ENCODE assay signal across 37 cellular contexts in genomic region chr2:206665251-206665650, GRCh38. TPM values are rescaled to one million over a fixed set of nuclear protein-coding genes. Genes with fewer than 3 reads are reported as not detected.
"Had no signal": no experiment of that assay in that cellular context is flagged by ENCODE, and none has a peak within 500 bp of the region (broad histone marks: within the 10 kb centered on the region; RNA-seq: fewer than 3 reads in every experiment).

No MANE protein-coding gene starts in this region.

- H3K27ac Mint-ChIP-seq: activated CD4-positive, alpha-beta memory T cell treated with anti-CD3 and anti-CD28 coated beads for 36 hours; activated CD4-positive, alpha-beta T cell treated with anti-CD3 and anti-CD28 coated beads for 36 hours; activated CD4-positive, alpha-beta T cell treated with anti-CD3 and anti-CD28 coated beads, Interleukin-2, amount 10 ng/mL, durations not matched to agents 24 days and 14 days; activated CD8-positive, alpha-beta memory T cell treated with anti-CD3 and anti-CD28 coated beads, Interleukin-2, amount 10 ng/mL, durations not matched to agents 7 days and 5 days; activated CD8-positive, alpha-beta T cell treated with anti-CD3 and anti-CD28 coated beads, Interleukin-2, amount 10 ng/mL, durations not matched to agents 7 days and 5 days; activated naive CD8-positive, alpha-beta T cell; effector memory CD8-positive, alpha-beta T cell had no signal

- H3K4me1 Mint-ChIP-seq: activated CD4-positive, alpha-beta T cell treated with anti-CD3 and anti-CD28 coated beads for 36 hours; activated CD4-positive, alpha-beta T cell treated with anti-CD3 and anti-CD28 coated beads, Interleukin-2, amount 10 ng/mL, durations not matched to agents 24 days and 14 days; activated CD8-positive, alpha-beta memory T cell treated with anti-CD3 and anti-CD28 coated beads, Interleukin-2, amount 10 ng/mL, durations not matched to agents 7 days and 5 days; central memory CD8-positive, alpha-beta T cell had no signal

- H3K9me3 Mint-ChIP-seq: activated CD4-positive, alpha-beta memory T cell treated with anti-CD3 and anti-CD28 coated beads for 36 hours; activated CD4-positive, alpha-beta T cell treated with anti-CD3 and anti-CD28 coated beads, Interleukin-2, amount 10 ng/mL, durations not matched to agents 24 days and 14 days; central memory CD8-positive, alpha-beta T cell; effector memory CD8-positive, alpha-beta T cell had no signal

- H3K4me3 Mint-ChIP-seq: activated CD4-positive, alpha-beta memory T cell treated with anti-CD3 and anti-CD28 coated beads for 36 hours; activated CD4-positive, alpha-beta T cell treated with anti-CD3 and anti-CD28 coated beads for 36 hours; activated CD4-positive, alpha-beta T cell treated with anti-CD3 and anti-CD28 coated beads, Interleukin-2, amount 10 ng/mL, durations not matched to agents 24 days and 14 days; activated CD8-positive, alpha-beta memory T cell treated with anti-CD3 and anti-CD28 coated beads, Interleukin-2, amount 10 ng/mL, durations not matched to agents 7 days and 5 days; activated CD8-positive, alpha-beta T cell treated with anti-CD3 and anti-CD28 coated beads, Interleukin-2, amount 10 ng/mL, durations not matched to agents 7 days and 5 days; activated naive CD8-positive, alpha-beta T cell; central memory CD8-positive, alpha-beta T cell; effector memory CD8-positive, alpha-beta T cell had no signal

- H3K36me3 Mint-ChIP-seq: activated CD4-positive, alpha-beta memory T cell treated with anti-CD3 and anti-CD28 coated beads for 36 hours; activated CD8-positive, alpha-beta memory T cell treated with anti-CD3 and anti-CD28 coated beads, Interleukin-2, amount 10 ng/mL, durations not matched to agents 7 days and 5 days; activated naive CD8-positive, alpha-beta T cell had no signal

- DNase-seq: activated CD4-positive, alpha-beta memory T cell treated with anti-CD3 and anti-CD28 coated beads for 36 hours; activated CD4-positive, alpha-beta T cell treated with anti-CD3 and anti-CD28 coated beads for 36 hours; activated CD4-positive, alpha-beta T cell treated with anti-CD3 and anti-CD28 coated beads, Interleukin-2, amount 10 ng/mL, durations not matched to agents 24 days and 14 days; activated CD4-positive, CD25-positive, alpha-beta regulatory T cell; activated CD4-positive, CD25-positive, alpha-beta regulatory T cell treated with anti-CD3 and anti-CD28 coated beads, Interleukin-2, amount 50 U/mL, for 72 hours; activated CD8-positive, alpha-beta memory T cell treated with anti-CD3 and anti-CD28 coated beads, Interleukin-2, amount 10 ng/mL, durations not matched to agents 7 days and 5 days; activated CD8-positive, alpha-beta memory T cell treated with anti-CD3 and anti-CD28 coated beads, Interleukin-2, amount 50 U/mL, for 4 hours; activated CD8-positive, alpha-beta T cell treated with anti-CD3 and anti-CD28 coated beads, Interleukin-2, amount 10 ng/mL, durations not matched to agents 7 days and 5 days; activated gamma-delta T cell; activated naive CD4-positive, alpha-beta T cell treated with anti-CD3 and anti-CD28 coated beads, Interleukin-2, amount 50 U/mL, for 16 hours; activated naive CD4-positive, alpha-beta T cell treated with Interleukin-2 at 50 U/mL for 16 hours; activated T-cell treated with anti-CD3 and anti-CD28 coated beads, Interleukin-2, amount 50 U/mL, for 1 hour; activated T-cell treated with anti-CD3 and anti-CD28 coated beads, Interleukin-2, amount 50 U/mL, for 48 hours; amniotic stem cell; anterior cingulate cortex; brain microvascular endothelial cell; cortex of kidney; dermis blood vessel endothelial cell; effector CD4-positive, alpha-beta T cell; effector memory CD8-positive, alpha-beta T cell; esophagus squamous epithelium; foreskin melanocyte; glutamatergic neuron; heart left ventricle; T-helper 2 cell; WERI-Rb-1 had no signal

- FAIRE-seq: astrocyte, bronchial epithelial cell, endothelial cell of umbilical vein had no signal

RNA-seq across cellular contexts. Expression of gene FAM237A, which starts 23.0 kb away (rescaled TPM):
- total RNA-seq: activated CD4-positive, alpha-beta memory T cell treated with anti-CD3 and anti-CD28 coated beads for 36 hours; activated CD4-positive, alpha-beta T cell treated with anti-CD3 and anti-CD28 coated beads for 36 hours; activated CD4-positive, alpha-beta T cell treated with anti-CD3 and anti-CD28 coated beads, Interleukin-2, amount 10 ng/mL, durations not matched to agents 24 days and 14 days; activated CD8-positive, alpha-beta memory T cell treated with anti-CD3 and anti-CD28 coated beads for 36 hours; activated CD8-positive, alpha-beta memory T cell treated with anti-CD3 and anti-CD28 coated beads, Interleukin-2, amount 10 ng/mL, durations not matched to agents 7 days and 5 days; activated CD8-positive, alpha-beta T cell treated with anti-CD3 and anti-CD28 coated beads, Interleukin-2, amount 10 ng/mL, durations not matched to agents 7 days and 5 days; astrocyte; bronchial epithelial cell; cerebellum; dermis blood vessel endothelial cell; endothelial cell of umbilical vein; esophagus squamous epithelium; fibroblast of lung; fibroblast of villous mesenchyme; T-helper 1 cell treated with Interleukin-12 subunit alpha and Interleukin-12 subunit beta and Interleukin-4 antibody, amounts not matched to agents 30 ng/mL and 1 ng/mL, for 36 hours had no signal

RNA-seq across cellular contexts. Expression of gene DYTN, which starts 52.9 kb away (rescaled TPM):
- total RNA-seq: activated CD4-positive, alpha-beta memory T cell treated with anti-CD3 and anti-CD28 coated beads for 36 hours; activated CD4-positive, alpha-beta T cell treated with anti-CD3 and anti-CD28 coated beads for 36 hours; activated CD4-positive, alpha-beta T cell treated with anti-CD3 and anti-CD28 coated beads, Interleukin-2, amount 10 ng/mL, durations not matched to agents 24 days and 14 days; activated CD8-positive, alpha-beta memory T cell treated with anti-CD3 and anti-CD28 coated beads for 36 hours; activated CD8-positive, alpha-beta memory T cell treated with anti-CD3 and anti-CD28 coated beads, Interleukin-2, amount 10 ng/mL, durations not matched to agents 7 days and 5 days; activated CD8-positive, alpha-beta T cell treated with anti-CD3 and anti-CD28 coated beads, Interleukin-2, amount 10 ng/mL, durations not matched to agents 7 days and 5 days; astrocyte; bronchial epithelial cell; cardiac septum; cerebellum; dermis blood vessel endothelial cell; esophagus squamous epithelium; fibroblast of lung; fibroblast of villous mesenchyme; heart left ventricle; T-helper 1 cell treated with Interleukin-12 subunit alpha and Interleukin-12 subunit beta and Interleukin-4 antibody, amounts not matched to agents 30 ng/mL and 1 ng/mL, for 36 hours had no signal
